Comparison of ENCODE assay signal across 20 cellular contexts in the genomic region with DNA sequence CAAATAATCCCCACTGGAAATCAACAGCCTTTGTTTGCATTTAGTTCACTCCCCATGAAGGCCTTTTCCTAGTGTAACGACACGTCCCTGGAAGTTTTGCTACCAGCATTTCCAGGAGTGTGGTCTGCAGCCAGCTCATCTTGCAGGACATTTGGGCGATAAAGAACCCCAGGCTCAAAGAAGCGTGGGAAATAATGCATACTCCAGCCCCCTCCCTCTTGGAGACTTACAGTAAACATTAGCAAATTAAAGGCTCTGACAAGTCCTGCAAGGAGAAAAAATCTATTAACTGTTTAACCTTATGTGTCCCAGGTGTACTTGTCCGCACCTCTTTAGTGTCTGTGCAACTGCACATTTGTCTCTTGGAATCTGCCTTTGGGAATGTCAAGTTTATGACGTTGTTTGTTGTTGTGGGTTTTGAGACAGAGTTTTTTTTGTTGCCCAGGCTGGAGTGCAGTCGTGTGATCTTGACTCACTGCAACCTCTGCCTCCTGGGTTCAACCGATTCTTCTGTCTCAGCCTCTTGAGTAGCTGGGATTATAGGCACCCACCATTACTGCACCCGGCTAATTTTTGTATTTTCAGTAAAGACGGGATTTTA.
A peak's percentile ranks its signal among the peaks of the same experiment; 100 is the strongest.
DNase-seq lines count a peak whose midpoint lies in the region; ATAC-seq, FAIRE-seq and TF ChIP-seq lines count a peak whose summit lies in the region.
"Had no signal": no experiment of that assay in that cellular context is flagged by ENCODE, and none has a peak within 500 bp of the region (broad histone marks: within the 10 kb centered on the region; RNA-seq: fewer than 3 reads in every experiment).

No MANE protein-coding gene starts in this region.

- TF ChIP-seq EP300 in GM12878 (IDR thresholded peaks at IDR 0.05; ENCODE audit: borderline replicate concordance in 1 of 2, control insufficient read depth in 1 of 2, low read depth in 2 of 2, low read length in 2 of 2), result no peak

- BruUV-seq in HCT116 (replicated peaks; lab: Mats Ljungman, UMichigan), result TSS peak; percentile 24
- TSS peak; percentile 48 for BruUV-seq in GM12878 (replicated peaks; lab: Mats Ljungman, UMichigan)

- POLR2A ChIA-PET in HCT116 (lab: Charles Lee) (no interaction called here), GM12878 (lab: Charles Lee) (no interaction called here)

- H4K20me1 ChIP-seq in HCT116 (ENCODE audit: insufficient read depth), result no peaks in the 10 kb centered on the region
- no peaks in the 10 kb centered on the region for H4K20me1 ChIP-seq in GM12878 (ENCODE audit: control insufficient read depth, insufficient read depth)

- no peak overlapping the region for H3K27ac ChIP-seq in HCT116 (ENCODE audit: low read depth, low read length)
- no peak overlapping the region for H3K27ac ChIP-seq in GM12878 (ENCODE audit: control insufficient read depth, insufficient read depth)
- peak overlapping the region; percentile 7 for H3K27ac ChIP-seq in muscle layer of colon (ENCODE audit: low read depth, low read length)
- H3K27ac ChIP-seq in stomach smooth muscle (ENCODE audit: low read length), result peak overlapping the region; percentile 60
- H3K27ac ChIP-seq: GM23248, SK-N-MC had no signal

- TF ChIP-seq POLR2A in HCT116 (IDR thresholded peaks at IDR 0.05; ENCODE audit: borderline replicate concordance, extremely low read depth, insufficient read depth, insufficient read length) (no peak), GM12878 (IDR thresholded peaks at IDR 0.05; ENCODE audit: low read depth, low read length) (no peak)

- H3K36me3 ChIP-seq in HCT116 (ENCODE audit: control insufficient read depth in 1 of 2, insufficient read depth in 2 of 2, low read length in 2 of 2) (peaks cover 34 to 56% of the 10 kb centered on the region in 2 experiments), GM12878 (ENCODE audit: control insufficient read depth in 2 of 2, insufficient read depth in 2 of 2, low read length in 1 of 2) (peaks cover 28 to 45% of the 10 kb centered on the region in 2 experiments; a peak in 3 of 4 replicates), muscle layer of colon (ENCODE audit: insufficient read depth, low read length) (peaks cover 54% of the 10 kb centered on the region), stomach smooth muscle (ENCODE audit: control insufficient read depth in 2 of 2, insufficient read depth in 2 of 2, low read length in 2 of 2) (peaks cover 31 to 38% of the 10 kb centered on the region in 2 donors)

- no peaks in the 10 kb centered on the region for H3K9me2 ChIP-seq in HCT116 (ENCODE audit: insufficient read depth)

- H2AFZ ChIP-seq in HCT116 (ENCODE audit: low read depth, low read length, poor library complexity, severe bottlenecking) (no peak overlapping the region), GM12878 (ENCODE audit: control insufficient read depth, low read depth, low read length) (no peak overlapping the region)
- H2AFZ ChIP-seq: GM23248 had no signal

- 99% methylated on average over 10 of the region's 10 CpGs for WGBS in GM12878 (ENCODE audit: insufficient coverage, insufficient replicate concordance, low lambda C conversion rate, missing lambda C conversion rate)

- CTCF ChIA-PET in HCT116 (lab: Charles Lee), result no interaction called here
- CTCF ChIA-PET in GM12878 (lab: Yijun Ruan, JAX), result no interaction called here

- H3K9me3 ChIP-seq in HCT116 (ENCODE audit: control insufficient read depth in 1 of 2, insufficient read depth in 1 of 2, low read depth in 1 of 2, low read length in 2 of 2), result peaks cover 0 to 5% of the 10 kb centered on the region in 2 experiments; a peak in 1 of 4 replicates
- peaks cover 5% of the 10 kb centered on the region; the same call in 1 of the 3 replicates for H3K9me3 ChIP-seq in GM12878 (replicated peaks; ENCODE audit: control insufficient read depth, insufficient read depth, low read length)
- peaks cover 4% of the 10 kb centered on the region for H3K9me3 ChIP-seq in muscle layer of colon (ENCODE audit: low read length)
- H3K9me3 ChIP-seq in stomach smooth muscle (ENCODE audit: control insufficient read depth in 2 of 2, low read length in 2 of 2), result peaks cover 0 to 10% of the 10 kb centered on the region in 2 donors

- in situ Hi-C loops in GM12878 (cut with MboI), result no loop called here

- H3K79me2 ChIP-seq in HCT116 (ENCODE audit: insufficient read depth, low read length) (no peaks in the 10 kb centered on the region; the same call in 1 of the 2 replicates), GM12878 (ENCODE audit: control insufficient read depth, insufficient read depth, low read length) (no peaks in the 10 kb centered on the region)

- TF ChIP-seq RAD21 in HCT116 (IDR thresholded peaks at IDR 0.05; ENCODE audit: low read depth) (no peak), GM12878 (IDR thresholded peaks at IDR 0.05; ENCODE audit: insufficient read depth, low read depth, low read length) (no peak)

- FAIRE-seq in GM12878 (lab: Jason Lieb, UNC), result no peak
- FAIRE-seq: A204.1, HTR-8/SVneo, RCC 7860 had no signal

- no peak overlapping the region for H3K9ac ChIP-seq in HCT116 (ENCODE audit: low read length)
- H3K9ac ChIP-seq in GM12878 (ENCODE audit: control insufficient read depth, insufficient read depth, low read length), result no peak overlapping the region
- no peak overlapping the region for H3K9ac ChIP-seq in muscle layer of colon (ENCODE audit: low read length)
- no peak overlapping the region for H3K9ac ChIP-seq in stomach smooth muscle (ENCODE audit: low read length in 2 of 2)
- H3K9ac ChIP-seq: GM23248 had no signal

- H3K4me1 ChIP-seq in HCT116 (ENCODE audit: control insufficient read depth in 1 of 2, insufficient read depth in 2 of 2, low read length in 2 of 2) (no peaks in the 10 kb centered on the region), GM12878 (ENCODE audit: control insufficient read depth, insufficient read depth, low read length) (no peaks in the 10 kb centered on the region), muscle layer of colon (ENCODE audit: insufficient read depth, low read length) (peaks cover 32% of the 10 kb centered on the region), stomach smooth muscle (ENCODE audit: control insufficient read depth, insufficient read depth, low read length) (peaks cover 47% of the 10 kb centered on the region)

- no peak for TF ChIP-seq CTCF in HCT116 (IDR thresholded peaks at IDR 0.05 in 2 of 3, conservative IDR thresholded peaks at IDR 0.05 in 1 of 3; ENCODE audit: borderline replicate concordance in 1 of 3, insufficient read depth in 1 of 3, low read depth in 2 of 3, low read length in 2 of 3)
- TF ChIP-seq CTCF in GM12878 (IDR thresholded peaks at IDR 0.05 in 2 of 3, conservative IDR thresholded peaks at IDR 0.05 in 1 of 3; ENCODE audit: control insufficient read depth in 2 of 3, extremely low read depth in 1 of 3, insufficient read depth in 1 of 3, low read depth in 3 of 3, low read length in 3 of 3), result no peak

- H3K27me3 ChIP-seq in HCT116 (ENCODE audit: insufficient read depth, low read length) (no peaks in the 10 kb centered on the region), GM12878 (replicated peaks in 1 of 2; ENCODE audit: control insufficient read depth in 2 of 2, insufficient read depth in 2 of 2, low read length in 1 of 2) (no peaks in the 10 kb centered on the region), muscle layer of colon (ENCODE audit: control insufficient read depth in 1 of 2, insufficient read depth in 2 of 2, low read length in 2 of 2) (no peaks in the 10 kb centered on the region), stomach smooth muscle (ENCODE audit: control insufficient read depth in 1 of 2, insufficient read depth in 2 of 2, low read length in 2 of 2) (no peaks in the 10 kb centered on the region)

- ATAC-seq in HCT116 (no peak), GM12878 (no peak), HG03442 (IDR thresholded peaks at IDR 0.05; ENCODE audit: unreplicated experiment) (no peak)
- ATAC-seq: Right ventricle myocardium inferior had no signal

- no peak overlapping the region for H3K4me3 ChIP-seq in HCT116 (replicated peaks in 1 of 2; ENCODE audit: low read depth in 1 of 2, low read length in 2 of 2)
- no peak overlapping the region for H3K4me3 ChIP-seq in GM12878
- no peak overlapping the region for H3K4me3 ChIP-seq in muscle layer of colon (ENCODE audit: low read depth in 1 of 2, low read length in 2 of 2)
- H3K4me3 ChIP-seq in stomach smooth muscle (ENCODE audit: low read length in 2 of 2), result no peak overlapping the region
- H3K4me3 ChIP-seq: GM23248, SK-N-MC had no signal

- SMC1A ChIA-PET in GM12878 (lab: Charles Lee; ENCODE audit: uncharacterized antibody, unreplicated experiment), result interaction anchor here (1.1 kb wide), 1 partner anchor 14 kb away, joined by 3 read pairs; no protein-coding TSS in a partner anchor

- intact Hi-C loops in HCT116 (cut with micrococcal nuclease) (no loop called here), GM12878 (cut with micrococcal nuclease; ENCODE audit: unreplicated experiment) (no loop called here)

- RAD21 ChIA-PET in HCT116 (lab: Charles Lee; ENCODE audit: low non-redundant PET in 1 of 2, low total read pairs in 2 of 2, uncharacterized antibody in 2 of 2, unreplicated experiment in 2 of 2), result no interaction called here
- RAD21 ChIA-PET in GM12878 (lab: Charles Lee; ENCODE audit: unreplicated experiment), result no interaction called here

- H3K4me2 ChIP-seq in HCT116 (ENCODE audit: low read length) (no peak overlapping the region), GM12878 (ENCODE audit: control insufficient read depth, insufficient read depth) (no peak overlapping the region)

- DNase-seq in HCT116 (ENCODE audit: low read depth, low spot score), result no peak
- no peak for DNase-seq in GM12878 (ENCODE audit: low read depth, low spot score)
- DNase-seq in GOT3 (lab: John Stamatoyannopoulos, UW), result no peak
- no peak for DNase-seq in activated naive CD4-positive, alpha-beta T cell treated with anti-CD3 and anti-CD28 coated beads, Interleukin-2, amount 50 U/mL, for 16 hours
- DNase-seq: CD4-positive, alpha-beta T cell; DMS153; GDM1; GM23248; HCEC 1CT; NCI-H1092 treated with DMSO at 0.1 percent for 48 hours; NCI-H2081; NCI-H2171 treated with DMSO at 0.1 percent for 48 hours had no signal

TF ChIP-seq in HCT116, 20 proteins besides CTCF, POLR2A, EP300 and RAD21:
- TF ChIP-seq CBX3 (IDR thresholded peaks at IDR 0.05; ENCODE audit: low read depth) (no peak), JUND (IDR thresholded peaks at IDR 0.05) (no peak)
TF ChIP-seq in HCT116: peak in this region for 0.

TF ChIP-seq in GM12878, 131 proteins besides CTCF, POLR2A, EP300 and RAD21 (continues in another document):
- TF ChIP-seq RELB (IDR thresholded peaks at IDR 0.05; ENCODE audit: low read depth), result no peak
- TF ChIP-seq SIN3A (IDR thresholded peaks at IDR 0.05; ENCODE audit: low read depth, low read length), result no peak

Comparison
In these comparisons a context has a peak if more than half of its experiments do, and no peak if none do; other contexts are left out.
1. H3K27ac ChIP-seq: peak in muscle layer of colon (single experiment) and stomach smooth muscle (single experiment); none in HCT116 (single experiment) and GM12878 (single experiment).